26 cellular contexts compared by ENCODE assay signal in genomic region chr5:537098-537497, GRCh38. TPM values are rescaled to one million over a fixed set of nuclear protein-coding genes. Genes with fewer than 3 reads are reported as not detected.
DNase-seq lines count a peak whose midpoint lies in the region; ATAC-seq and TF ChIP-seq lines count a peak whose summit lies in the region.
"Had no signal": no experiment of that assay in that cellular context is flagged by ENCODE, and none has a peak within 500 bp of the region (broad histone marks: within the 10 kb centered on the region; RNA-seq: fewer than 3 reads in every experiment).

No MANE protein-coding gene starts in this region.

- WGBS in spleen, 5 donors = 80 to 91% (median 88%) methylated on average over 21 to 22 of the region's 22 CpGs

- H3K27ac ChIP-seq in right atrium auricular region (no peak overlapping the region), lower lobe of right lung (no peak overlapping the region), spleen (no peak overlapping the region)
- H3K27ac ChIP-seq: A549, HL-60, KMS-11 had no signal

- intact Hi-C loops in Right ventricle myocardium inferior (cut with DNase I) = no loop called here
- intact Hi-C loops in lower lobe of right lung (cut with DNase I) = no loop called here
- intact Hi-C loops in spleen (cut with DNase I; ENCODE audit: low total_unique reads) = no loop called here

- H3K27me3 ChIP-seq in right atrium auricular region (peaks cover 0 to 6% of the 10 kb centered on the region in 2 donors), lower lobe of right lung (ENCODE audit: low read depth) (peaks cover 88% of the 10 kb centered on the region), spleen (replicated peaks in 1 of 7) (peaks cover 0 to 95% (median 71%) of the 10 kb centered on the region in 7 donors)

- H3K27ac Mint-ChIP-seq in WTC11 = no peak overlapping the region
- H3K27ac Mint-ChIP-seq: CD8-positive, alpha-beta T cell had no signal

- no peaks in the 10 kb centered on the region for H3K27me3 Mint-ChIP-seq in WTC11 (ENCODE audit: low read depth)

- no peaks in the 10 kb centered on the region for H3K9me3 ChIP-seq in right atrium auricular region
- no peaks in the 10 kb centered on the region for H3K9me3 ChIP-seq in lower lobe of right lung
- H3K9me3 ChIP-seq in spleen = no peaks in the 10 kb centered on the region
- H3K9me3 ChIP-seq: A549, Caco-2 had no signal

- POLR2A ChIA-PET in WTC11 (lab: Charles Lee) = no interaction called here

- H3K4me1 ChIP-seq in right atrium auricular region (no peaks in the 10 kb centered on the region), lower lobe of right lung (no peaks in the 10 kb centered on the region), spleen (peaks cover 0 to 13% (median 0%) of the 10 kb centered on the region in 6 donors)
- H3K4me1 ChIP-seq: Caco-2 had no signal

- DNase-seq in Right ventricle myocardium inferior (ENCODE audit: missing footprints) (peak; percentile 41), right atrium auricular region (ENCODE audit: low spot score) (no peak), WTC11 (ENCODE audit: low spot score) (peak; percentile 7), lower lobe of right lung (peak; percentile 39), spleen (peak; percentile 51), nucleus accumbens (lab: John Stamatoyannopoulos, UW) (no peak)
- DNase-seq in activated T-cell treated with anti-CD3 and anti-CD28 coated beads, Interleukin-2, amount 50 U/mL, for 1 hour = no peak
- DNase-seq: C1 segment of cervical spinal cord; CD8-positive, alpha-beta T cell; EL; GDM1; MM.1S; NCI-H1417; NCI-H1694; NCI-H2029 treated with DMSO at 0.1 percent for 48 hours; NCI-H446 treated with DMSO at 0.1 percent for 48 hours; NCI-H526; NCI-H82; NK-92 treated with Interleukin-12 subunit alpha and Interleukin-12 subunit beta, amount 100 ng/mL, for 24 hours; PC-3; SHP77 had no signal

- no peak overlapping the region for H3K4me3 ChIP-seq in right atrium auricular region
- no peak overlapping the region for H3K4me3 ChIP-seq in lower lobe of right lung
- no peak overlapping the region for H3K4me3 ChIP-seq in spleen
- H3K4me3 ChIP-seq: A549 had no signal

- no peak for TF ChIP-seq POLR2A in spleen (IDR thresholded peaks at IDR 0.05)

- no peak for TF ChIP-seq CTCF in right atrium auricular region (IDR thresholded peaks at IDR 0.05)
- no peak for TF ChIP-seq CTCF in WTC11 (IDR thresholded peaks at IDR 0.05)
- no peak for TF ChIP-seq CTCF in lower lobe of right lung (IDR thresholded peaks at IDR 0.05)
- no peak for TF ChIP-seq CTCF in spleen (IDR thresholded peaks at IDR 0.05 in 8 of 11, conservative IDR thresholded peaks at IDR 0.05 in 3 of 11)

- no peak for ATAC-seq in Right ventricle myocardium inferior
- ATAC-seq in WTC11 = no peak
- no peak for ATAC-seq in lower lobe of right lung
- ATAC-seq: A549; CD8-positive, alpha-beta T cell; PC-3 had no signal

- no peak overlapping the region for H3K4me3 Mint-ChIP-seq in WTC11
- H3K4me3 Mint-ChIP-seq: CD8-positive, alpha-beta T cell had no signal

- no peaks in the 10 kb centered on the region for H3K9me3 Mint-ChIP-seq in WTC11
- H3K9me3 Mint-ChIP-seq: CD8-positive, alpha-beta T cell had no signal

- no peaks in the 10 kb centered on the region for H3K36me3 ChIP-seq in right atrium auricular region
- H3K36me3 ChIP-seq in lower lobe of right lung = no peaks in the 10 kb centered on the region
- H3K36me3 ChIP-seq in spleen = no peaks in the 10 kb centered on the region

- H3K36me3 Mint-ChIP-seq in WTC11 = no peaks in the 10 kb centered on the region
- H3K36me3 Mint-ChIP-seq: CD8-positive, alpha-beta T cell; IgD-negative memory B cell had no signal

- CTCF ChIA-PET in WTC11 (lab: Charles Lee) = no interaction called here

- H3K4me1 Mint-ChIP-seq in WTC11 = no peaks in the 10 kb centered on the region

TF ChIP-seq in WTC11, 78 proteins besides CTCF, POLR2A, EP300 and RAD21 (continues in another document):
- TF ChIP-seq MAX (CRISPR knock-in tag; IDR thresholded peaks at IDR 0.05) = no peak
- TF ChIP-seq CBFB (CRISPR knock-in tag; IDR thresholded peaks at IDR 0.05; ENCODE audit: low read depth) = no peak
- TF ChIP-seq ZNF317 (CRISPR knock-in tag; IDR thresholded peaks at IDR 0.05; ENCODE audit: borderline replicate concordance, low read depth) = no peak
- TF ChIP-seq ATF6 (CRISPR knock-in tag; IDR thresholded peaks at IDR 0.05) = no peak
- no peak for TF ChIP-seq USF1 (CRISPR knock-in tag; IDR thresholded peaks at IDR 0.05)
- TF ChIP-seq AFF4 (CRISPR knock-in tag; IDR thresholded peaks at IDR 0.05; ENCODE audit: borderline replicate concordance) = no peak
- TF ChIP-seq NR3C1 (CRISPR knock-in tag; conservative IDR thresholded peaks at IDR 0.05; ENCODE audit: low read depth) = no peak
- TF ChIP-seq ZNF281 (CRISPR knock-in tag; IDR thresholded peaks at IDR 0.05) = no peak

RNA-seq across cellular contexts. Expression of gene SLC9A3, which starts 12.8 kb away (rescaled TPM):
- total RNA-seq in Right ventricle myocardium inferior (1.1 TPM), right atrium auricular region (1 to 10 TPM; 1.8 to 2.3 TPM), WTC11 (2021) (1.2 to 1.7 TPM (median 1.6 TPM) in 3 replicates), lower lobe of right lung (1.1 TPM), spleen (1 to 10 TPM; 1.0 to 3.2 (median 1.3) TPM)
- polyA plus RNA-seq in spleen = 1 to 10 TPM; 1.5 to 1.8 (median 1.5) TPM

Comparison
In these comparisons a context has a peak if more than half of its experiments do, and no peak if none do; other contexts are left out.
1. DNase-seq: peak in Right ventricle myocardium inferior (single experiment), WTC11 (single experiment), lower lobe of right lung (single experiment) and spleen (single experiment); none in right atrium auricular region (single experiment), nucleus accumbens (0 of 56) and activated T-cell treated with anti-CD3 and anti-CD28 coated beads, Interleukin-2, amount 50 U/mL, for 1 hour (single experiment).